Comparison of ENCODE assay signal across 8 cellular contexts in the genomic region with DNA sequence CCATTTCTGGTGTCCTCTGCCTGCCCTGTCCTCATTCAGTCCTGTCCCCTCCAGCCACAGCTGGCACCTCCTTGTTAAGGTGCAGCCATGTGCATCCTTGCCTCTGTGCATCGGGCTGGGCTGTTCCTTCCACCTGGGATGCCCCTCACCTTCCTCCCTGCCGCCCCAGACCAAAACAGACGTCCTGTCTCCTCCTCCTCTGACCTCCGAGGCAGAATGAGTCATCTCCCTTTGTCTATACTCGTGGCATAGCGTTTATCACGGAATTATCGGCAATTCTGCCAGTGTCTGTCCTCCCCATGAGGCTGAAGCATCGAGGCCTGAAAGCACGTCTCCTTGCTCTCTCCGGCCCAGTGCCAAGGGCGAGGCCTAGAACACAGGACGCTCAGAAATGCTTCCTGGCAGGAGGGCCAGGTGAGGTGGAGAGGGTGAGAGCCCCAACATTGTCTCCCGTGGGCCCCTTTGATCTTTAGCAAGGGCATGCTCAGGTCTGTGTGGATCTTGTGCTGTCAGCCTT. TPM values are rescaled to one million over a fixed set of nuclear protein-coding genes. Genes with fewer than 3 reads are reported as not detected.
A peak's percentile ranks its signal among the peaks of the same experiment; 100 is the strongest.
DNase-seq lines count a peak whose midpoint lies in the region; ATAC-seq and TF ChIP-seq lines count a peak whose summit lies in the region.

No MANE protein-coding gene starts in this region.

- peaks cover 55% of the 10 kb centered on the region for H3K4me1 Mint-ChIP-seq in type B pancreatic cell (ENCODE audit: unreplicated experiment)

- H3K9me3 Mint-ChIP-seq in type B pancreatic cell = no peaks in the 10 kb centered on the region

- ATAC-seq in GM18505 (IDR thresholded peaks at IDR 0.05; ENCODE audit: unreplicated experiment) = no peak
- no peak for ATAC-seq in HG03045 (IDR thresholded peaks at IDR 0.05; ENCODE audit: unreplicated experiment)

- H3K27ac Mint-ChIP-seq in type B pancreatic cell = peak overlapping the region; percentile 89

- CTCF ChIA-PET in AG04449 (lab: Yijun Ruan, JAX) = interaction anchor here (1.0 kb wide), 1 partner anchor 235 kb away, joined by 3 read pairs; no protein-coding TSS in a partner anchor

- POLR2A ChIA-PET in AG04449 (lab: Yijun Ruan, JAX) = no interaction called here

- TF ChIP-seq CTCF in AG04449 (IDR thresholded peaks at IDR 0.05; ENCODE audit: insufficient read depth, low read length, missing control alignments) (no peak), type B pancreatic cell (conservative IDR thresholded peaks at IDR 0.05) (no peak)

- peaks cover under 1% of the 10 kb centered on the region for H3K27me3 Mint-ChIP-seq in type B pancreatic cell

- DNase-seq in AG04449 (ENCODE audit: low read depth, low spot score) = no peak
- DNase-seq in HPDE6-E6E7 (ENCODE audit: extremely low spot score) = peak; percentile 76
- DNase-seq in amniotic epithelial cell (ENCODE audit: low read depth) = peak; percentile 72
- peak; percentile 71 for DNase-seq in left kidney (ENCODE audit: low read depth, low spot score)
- no peak for DNase-seq in type B pancreatic cell (ENCODE audit: extremely low spot score, unreplicated experiment)
- no peak for DNase-seq in mesenteric fat pad (ENCODE audit: low spot score)

- peak overlapping the region; percentile 52 for H3K4me3 ChIP-seq in AG04449 (ENCODE audit: low read depth, low read length)

- H3K4me3 Mint-ChIP-seq in type B pancreatic cell = peak overlapping the region; percentile 81

- TF ChIP-seq POLR2A in GM18505 (IDR thresholded peaks at IDR 0.05; ENCODE audit: borderline replicate concordance, extremely low read depth, insufficient read depth, insufficient read length) = no peak

- H3K36me3 Mint-ChIP-seq in type B pancreatic cell = no peaks in the 10 kb centered on the region

RNA-seq across cellular contexts. Expression of a gene that starts 4.6 kb away (rescaled TPM):
- total RNA-seq in type B pancreatic cell (ENCODE audit: low replicate concordance) (61.1 and 61.3 TPM in 2 replicates), mesenteric fat pad (21.2 TPM)

Comparison
In these comparisons a context has a peak if more than half of its experiments do, and no peak if none do; other contexts are left out.
1. DNase-seq: peak in HPDE6-E6E7 (single experiment), amniotic epithelial cell (single experiment) and left kidney (single experiment); none in AG04449 (single experiment), type B pancreatic cell (single experiment) and mesenteric fat pad (single experiment).